Comparison of ENCODE assay signal across 8 cellular contexts in genomic region chr20:34362502-34363061, GRCh38. TPM values are rescaled to one million over a fixed set of nuclear protein-coding genes. Genes with fewer than 3 reads are reported as not detected.
A peak's percentile ranks its signal among the peaks of the same experiment; 100 is the strongest.
DNase-seq lines count a peak whose midpoint lies in the region; ATAC-seq and TF ChIP-seq lines count a peak whose summit lies in the region.

No MANE protein-coding gene starts in this region.

- intact Hi-C loops in cardiac septum (cut with DNase I): loop anchor here (2.0 kb wide), 1 partner anchor 60 kb away; the partner anchor contains the start of gene AHCY
- intact Hi-C loops in lower lobe of right lung (cut with DNase I): no loop called here

- H3K27me3 ChIP-seq in cardiac muscle cell: no peaks in the 10 kb centered on the region
- H3K27me3 ChIP-seq in lower lobe of right lung (ENCODE audit: low read depth): no peaks in the 10 kb centered on the region
- no peaks in the 10 kb centered on the region for H3K27me3 ChIP-seq in upper lobe of left lung

- DNase-seq in cardiac muscle cell (ENCODE audit: low read depth in 1 of 2, low spot score in 1 of 2): no peak
- no peak for DNase-seq in cardiac septum (ENCODE audit: low spot score)
- no peak for DNase-seq in activated naive CD4-positive, alpha-beta T cell treated with anti-CD3 and anti-CD28 coated beads, Interleukin-2, amount 50 U/mL, for 72 hours (ENCODE audit: low spot score in 2 of 2)
- no peak for DNase-seq in lower lobe of right lung
- no peak for DNase-seq in upper lobe of left lung
- DNase-seq in NCI-H345 treated with DMSO at 0.1 percent for 48 hours (lab: John Stamatoyannopoulos, UW; ENCODE audit: unreplicated experiment): no peak
- DNase-seq in stimulated activated naive CD4-positive, alpha-beta T cell (lab: John Stamatoyannopoulos, UW): no peak

- H3K36me3 Mint-ChIP-seq in activated naive CD4-positive, alpha-beta T cell treated with anti-CD3 and anti-CD28 coated beads, Interleukin-2, amount 50 U/mL, for 72 hours: peaks cover 12 to 18% of the 10 kb centered on the region in 2 donors

- TF ChIP-seq CTCF in cardiac muscle cell (IDR thresholded peaks at IDR 0.05; ENCODE audit: low read depth, low read length) (no peak), lower lobe of right lung (IDR thresholded peaks at IDR 0.05) (no peak), upper lobe of left lung (IDR thresholded peaks at IDR 0.05) (no peak)

- H3K4me3 ChIP-seq in cardiac muscle cell (peak overlapping the region; percentile 91), lower lobe of right lung (peak overlapping the region; percentile 92), upper lobe of left lung (peak overlapping the region in 3 of 4 donors; percentile 82 to 97 (median 87))

- H3K27ac Mint-ChIP-seq in activated naive CD4-positive, alpha-beta T cell treated with anti-CD3 and anti-CD28 coated beads, Interleukin-2, amount 50 U/mL, for 72 hours: peak overlapping the region; percentile 93 to 100

- no peak for TF ChIP-seq EP300 in upper lobe of left lung (IDR thresholded peaks at IDR 0.05)

- TF ChIP-seq POLR2A in upper lobe of left lung (IDR thresholded peaks at IDR 0.05): no peak

- no peaks in the 10 kb centered on the region for H3K9me3 Mint-ChIP-seq in activated naive CD4-positive, alpha-beta T cell treated with anti-CD3 and anti-CD28 coated beads, Interleukin-2, amount 50 U/mL, for 72 hours

- peaks cover 12% of the 10 kb centered on the region for H3K4me1 ChIP-seq in cardiac muscle cell (ENCODE audit: low read depth)
- peaks cover 43% of the 10 kb centered on the region for H3K4me1 ChIP-seq in lower lobe of right lung
- H3K4me1 ChIP-seq in upper lobe of left lung: peaks cover 35 to 46% (median 36%) of the 10 kb centered on the region in 4 donors

- H3K9me3 ChIP-seq in cardiac muscle cell (ENCODE audit: low read depth): no peaks in the 10 kb centered on the region
- no peaks in the 10 kb centered on the region for H3K9me3 ChIP-seq in lower lobe of right lung
- H3K9me3 ChIP-seq in upper lobe of left lung: no peaks in the 10 kb centered on the region

- ATAC-seq in activated naive CD4-positive, alpha-beta T cell treated with anti-CD3 and anti-CD28 coated beads, Interleukin-2, amount 50 U/mL, for 72 hours: peak; percentile 12 to 20
- ATAC-seq in lower lobe of right lung (no peak), upper lobe of left lung (ENCODE audit: low FRiP score in 2 of 2) (no peak), GM19397 (IDR thresholded peaks at IDR 0.05; ENCODE audit: unreplicated experiment) (no peak)

- H3K27ac ChIP-seq in cardiac muscle cell: no peak overlapping the region
- H3K27ac ChIP-seq in lower lobe of right lung: peak overlapping the region; percentile 95
- H3K27ac ChIP-seq in upper lobe of left lung: peak overlapping the region in 2 of 4 donors; percentile 98 to 99

- WGBS in upper lobe of left lung, 2 donors: 65 to 73% methylated on average over 8 of the region's 8 CpGs

- H3K36me3 ChIP-seq in cardiac muscle cell (no peaks in the 10 kb centered on the region), lower lobe of right lung (no peaks in the 10 kb centered on the region), upper lobe of left lung (no peaks in the 10 kb centered on the region)

RNA-seq across cellular contexts. Expression of gene ITCH, which starts 0.5 kb away (rescaled TPM):
- total RNA-seq in cardiac muscle cell (31.0 and 39.2 TPM in 2 replicates), cardiac septum (36.4 TPM), lower lobe of right lung (57.5 TPM), upper lobe of left lung (10 to 100 TPM; 26.6 to 57.2 (median 45.5) TPM)
- 14.3 and 17.6 TPM in 2 replicates for polyA plus RNA-seq in cardiac muscle cell
- 10 to 100 TPM; 37.4 to 49.5 TPM for total RNA-seq in activated naive CD4-positive, alpha-beta T cell treated with anti-CD3 and anti-CD28 coated beads, Interleukin-2, amount 50 U/mL, for 72 hours

RNA-seq across cellular contexts. Expression of gene AHCY, which starts 59.4 kb away (rescaled TPM):
- 229 and 263 TPM in 2 replicates for total RNA-seq in cardiac muscle cell
- 115 and 159 TPM in 2 replicates for polyA plus RNA-seq in cardiac muscle cell
- 45.7 TPM for total RNA-seq in cardiac septum
- 100 to 1,000 TPM; 166 to 211 TPM for total RNA-seq in activated naive CD4-positive, alpha-beta T cell treated with anti-CD3 and anti-CD28 coated beads, Interleukin-2, amount 50 U/mL, for 72 hours
- 63.8 TPM for total RNA-seq in lower lobe of right lung
- total RNA-seq in upper lobe of left lung: 10 to 100 TPM; 41.9 to 76.8 (median 58.6) TPM

Comparison
In these comparisons a context has a peak if more than half of its experiments do, and no peak if none do; other contexts are left out.
1. ATAC-seq: peak in activated naive CD4-positive, alpha-beta T cell treated with anti-CD3 and anti-CD28 coated beads, Interleukin-2, amount 50 U/mL, for 72 hours (2 of 2); none in lower lobe of right lung (0 of 2), upper lobe of left lung (0 of 2) and GM19397 (single experiment).
2. Peak in every context shown above with its lines, with median percentiles within 50 percentile points of each other: H3K4me3 ChIP-seq.